In the genomic region with DNA sequence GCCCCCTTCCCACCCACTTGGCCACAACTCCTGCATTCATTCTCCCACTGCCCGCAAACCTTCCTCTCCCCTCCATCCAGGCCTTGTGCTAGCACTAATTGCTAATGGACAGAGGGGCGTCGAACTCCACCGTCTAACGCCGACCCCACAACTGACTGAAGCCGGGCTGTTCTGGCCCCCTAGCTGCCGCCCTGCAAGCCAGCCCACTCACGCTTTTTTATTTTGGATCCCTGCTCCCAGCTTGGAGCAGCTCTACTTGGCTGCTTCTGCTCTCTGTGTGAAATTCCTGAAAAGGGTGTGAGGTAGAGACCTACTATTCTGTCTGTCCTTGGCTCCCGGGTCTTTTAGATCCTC, we compare ENCODE assay signal across 1 cellular context.
A peak's percentile ranks its signal among the peaks of the same experiment; 100 is the strongest.
TF ChIP-seq lines count a peak whose summit lies in the region.

No MANE protein-coding gene starts in this region.

TF ChIP-seq in WTC11, 78 proteins besides CTCF, POLR2A, EP300 and RAD21:
- TF ChIP-seq FOXJ3 (CRISPR knock-in tag; IDR thresholded peaks at IDR 0.05; ENCODE audit: borderline replicate concordance) (0 out of 2 replicates have a peak, but pooled peaks have one; percentile 37), MYBL2 (CRISPR knock-in tag; IDR thresholded peaks at IDR 0.05) (no peak)
- TF ChIP-seq, protein P1, sequence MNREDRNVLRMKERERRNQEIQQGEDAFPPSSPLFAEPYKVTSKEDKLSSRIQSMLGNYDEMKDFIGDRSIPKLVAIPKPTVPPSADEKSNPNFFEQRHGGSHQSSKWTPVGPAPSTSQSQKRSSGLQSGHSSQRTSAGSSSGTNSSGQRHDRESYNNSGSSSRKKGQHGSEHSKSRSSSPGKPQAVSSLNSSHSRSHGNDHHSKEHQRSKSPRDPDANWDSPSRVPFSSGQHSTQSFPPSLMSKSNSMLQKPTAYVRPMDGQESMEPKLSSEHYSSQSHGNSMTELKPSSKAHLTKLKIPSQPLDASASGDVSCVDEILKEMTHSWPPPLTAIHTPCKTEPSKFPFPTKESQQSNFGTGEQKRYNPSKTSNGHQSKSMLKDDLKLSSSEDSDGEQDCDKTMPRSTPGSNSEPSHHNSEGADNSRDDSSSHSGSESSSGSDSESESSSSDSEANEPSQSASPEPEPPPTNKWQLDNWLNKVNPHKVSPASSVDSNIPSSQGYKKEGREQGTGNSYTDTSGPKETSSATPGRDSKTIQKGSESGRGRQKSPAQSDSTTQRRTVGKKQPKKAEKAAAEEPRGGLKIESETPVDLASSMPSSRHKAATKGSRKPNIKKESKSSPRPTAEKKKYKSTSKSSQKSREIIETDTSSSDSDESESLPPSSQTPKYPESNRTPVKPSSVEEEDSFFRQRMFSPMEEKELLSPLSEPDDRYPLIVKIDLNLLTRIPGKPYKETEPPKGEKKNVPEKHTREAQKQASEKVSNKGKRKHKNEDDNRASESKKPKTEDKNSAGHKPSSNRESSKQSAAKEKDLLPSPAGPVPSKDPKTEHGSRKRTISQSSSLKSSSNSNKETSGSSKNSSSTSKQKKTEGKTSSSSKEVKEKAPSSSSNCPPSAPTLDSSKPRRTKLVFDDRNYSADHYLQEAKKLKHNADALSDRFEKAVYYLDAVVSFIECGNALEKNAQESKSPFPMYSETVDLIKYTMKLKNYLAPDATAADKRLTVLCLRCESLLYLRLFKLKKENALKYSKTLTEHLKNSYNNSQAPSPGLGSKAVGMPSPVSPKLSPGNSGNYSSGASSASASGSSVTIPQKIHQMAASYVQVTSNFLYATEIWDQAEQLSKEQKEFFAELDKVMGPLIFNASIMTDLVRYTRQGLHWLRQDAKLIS (CRISPR knock-in tag; IDR thresholded peaks at IDR 0.05; ENCODE audit: borderline replicate concordance), result 0 out of 2 replicates have a peak, but pooled peaks have one; percentile 48
